In the genomic region with DNA sequence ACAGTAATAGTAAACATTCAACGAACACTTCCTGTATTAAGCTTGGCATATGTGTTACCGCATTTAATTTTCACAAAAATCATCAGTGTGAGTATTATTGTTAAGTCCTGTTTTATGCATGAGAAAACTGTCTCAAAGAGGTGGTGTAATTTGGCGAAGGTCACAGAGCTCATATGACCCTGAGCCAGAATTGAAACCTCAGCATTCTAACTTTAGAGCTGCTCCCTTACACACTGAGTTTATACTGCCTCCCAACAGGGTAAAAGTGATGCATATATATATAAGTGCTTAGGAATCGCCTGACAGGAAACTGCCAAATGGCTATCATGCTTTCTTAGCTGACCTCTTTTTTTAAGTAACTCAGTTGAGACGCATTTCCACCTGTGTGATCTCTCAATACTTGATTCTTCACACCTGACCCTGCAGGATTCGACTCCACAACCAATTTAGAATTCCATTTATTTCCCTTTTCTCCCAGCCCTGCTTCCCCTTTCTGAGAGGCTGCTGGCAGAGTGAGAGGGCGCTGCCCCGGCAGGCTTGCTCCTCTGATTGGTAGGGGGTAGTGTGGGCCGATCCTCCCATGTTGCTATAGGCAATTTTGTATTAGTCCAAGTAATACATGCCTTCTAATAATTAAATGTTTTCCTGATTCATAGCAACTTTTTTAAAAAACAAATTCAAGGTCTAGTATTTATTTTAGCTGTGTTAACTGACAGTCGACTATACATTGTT, we compare ENCODE assay signal across 1 cellular context.
TF ChIP-seq lines count a peak whose summit lies in the region.

No MANE protein-coding gene starts in this region.

TF ChIP-seq in HCT116, 20 proteins besides CTCF, POLR2A, EP300 and RAD21 (continued from another document):
- TF ChIP-seq, protein P1, sequence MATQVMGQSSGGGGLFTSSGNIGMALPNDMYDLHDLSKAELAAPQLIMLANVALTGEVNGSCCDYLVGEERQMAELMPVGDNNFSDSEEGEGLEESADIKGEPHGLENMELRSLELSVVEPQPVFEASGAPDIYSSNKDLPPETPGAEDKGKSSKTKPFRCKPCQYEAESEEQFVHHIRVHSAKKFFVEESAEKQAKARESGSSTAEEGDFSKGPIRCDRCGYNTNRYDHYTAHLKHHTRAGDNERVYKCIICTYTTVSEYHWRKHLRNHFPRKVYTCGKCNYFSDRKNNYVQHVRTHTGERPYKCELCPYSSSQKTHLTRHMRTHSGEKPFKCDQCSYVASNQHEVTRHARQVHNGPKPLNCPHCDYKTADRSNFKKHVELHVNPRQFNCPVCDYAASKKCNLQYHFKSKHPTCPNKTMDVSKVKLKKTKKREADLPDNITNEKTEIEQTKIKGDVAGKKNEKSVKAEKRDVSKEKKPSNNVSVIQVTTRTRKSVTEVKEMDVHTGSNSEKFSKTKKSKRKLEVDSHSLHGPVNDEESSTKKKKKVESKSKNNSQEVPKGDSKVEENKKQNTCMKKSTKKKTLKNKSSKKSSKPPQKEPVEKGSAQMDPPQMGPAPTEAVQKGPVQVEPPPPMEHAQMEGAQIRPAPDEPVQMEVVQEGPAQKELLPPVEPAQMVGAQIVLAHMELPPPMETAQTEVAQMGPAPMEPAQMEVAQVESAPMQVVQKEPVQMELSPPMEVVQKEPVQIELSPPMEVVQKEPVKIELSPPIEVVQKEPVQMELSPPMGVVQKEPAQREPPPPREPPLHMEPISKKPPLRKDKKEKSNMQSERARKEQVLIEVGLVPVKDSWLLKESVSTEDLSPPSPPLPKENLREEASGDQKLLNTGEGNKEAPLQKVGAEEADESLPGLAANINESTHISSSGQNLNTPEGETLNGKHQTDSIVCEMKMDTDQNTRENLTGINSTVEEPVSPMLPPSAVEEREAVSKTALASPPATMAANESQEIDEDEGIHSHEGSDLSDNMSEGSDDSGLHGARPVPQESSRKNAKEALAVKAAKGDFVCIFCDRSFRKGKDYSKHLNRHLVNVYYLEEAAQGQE (IDR thresholded peaks at IDR 0.05; ENCODE audit: low read depth) = no peak
- TF ChIP-seq CEBPB (IDR thresholded peaks at IDR 0.05; ENCODE audit: low read depth) = no peak
- TF ChIP-seq ELF1 (IDR thresholded peaks at IDR 0.05; ENCODE audit: borderline replicate concordance, low read depth) = no peak
- no peak for TF ChIP-seq ZFX (IDR thresholded peaks at IDR 0.05)
- TF ChIP-seq POLR2AphosphoS5 (IDR thresholded peaks at IDR 0.05; ENCODE audit: low read depth, low read length) = no peak
- no peak for TF ChIP-seq EGR1 (IDR thresholded peaks at IDR 0.05; ENCODE audit: low read depth)
- no peak for TF ChIP-seq ZNF274 (IDR thresholded peaks at IDR 0.05; ENCODE audit: low read depth, low read length)
- no peak for TF ChIP-seq SRF (IDR thresholded peaks at IDR 0.05; ENCODE audit: low read depth)
- TF ChIP-seq SIN3A (IDR thresholded peaks at IDR 0.05; ENCODE audit: low read depth) = no peak
